11 cellular contexts compared by ENCODE assay signal in genomic region chr1:68112835-68113243, GRCh38.
DNase-seq lines count a peak whose midpoint lies in the region; ATAC-seq and TF ChIP-seq lines count a peak whose summit lies in the region.
"Had no signal": no experiment of that assay in that cellular context is flagged by ENCODE, and none has a peak within 500 bp of the region (broad histone marks: within the 10 kb centered on the region; RNA-seq: fewer than 3 reads in every experiment).

No MANE protein-coding gene starts in this region.

- CTCF ChIA-PET in activated CD4-positive, alpha-beta memory T cell treated with anti-CD3 and anti-CD28 coated beads for 36 hours (lab: Charles Lee) = no interaction called here

- H2BK12ac ChIP-seq in neuronal stem cell (ENCODE audit: low read length) = no peak overlapping the region

- H3K4me3 ChIP-seq in choroid plexus epithelial cell (ENCODE audit: low read depth, low read length) = no peak overlapping the region
- no peak overlapping the region for H3K4me3 ChIP-seq in neuronal stem cell (ENCODE audit: low read length in 2 of 2)

- H3K14ac ChIP-seq in neuronal stem cell (ENCODE audit: low read length) = no peak overlapping the region

- no peak overlapping the region for H3K23ac ChIP-seq in neuronal stem cell (ENCODE audit: low read depth, low read length, poor library complexity)

- no peaks in the 10 kb centered on the region for H3K27me3 Mint-ChIP-seq in activated CD4-positive, alpha-beta memory T cell treated with anti-CD3 and anti-CD28 coated beads for 36 hours

- H3K36me3 ChIP-seq in neuronal stem cell (replicated peaks in 1 of 2; ENCODE audit: control insufficient read depth in 2 of 2, insufficient read depth in 2 of 2, low read length in 2 of 2) = peaks cover 0 to 23% of the 10 kb centered on the region in 2 donors

- no peak overlapping the region for H3K9ac ChIP-seq in neuronal stem cell (ENCODE audit: low read depth, low read length, poor library complexity)
- H3K9ac ChIP-seq: parathyroid adenoma had no signal

- H3K4ac ChIP-seq in neuronal stem cell (ENCODE audit: low read length) = no peak overlapping the region

- no peak overlapping the region for H2BK120ac ChIP-seq in neuronal stem cell (ENCODE audit: low read depth, low read length)

- H4K91ac ChIP-seq in neuronal stem cell (ENCODE audit: low read depth, low read length, poor library complexity) = no peak overlapping the region

- no peaks in the 10 kb centered on the region for H3K79me1 ChIP-seq in neuronal stem cell (ENCODE audit: low read depth, low read length)

- peaks cover 1 to 5% of the 10 kb centered on the region in 2 donors for H3K4me1 ChIP-seq in neuronal stem cell (ENCODE audit: control insufficient read depth in 2 of 2, insufficient read depth in 1 of 2, low read depth in 1 of 2, low read length in 2 of 2)

- H3K18ac ChIP-seq in neuronal stem cell (ENCODE audit: low read length) = no peak overlapping the region

- peaks cover 6% of the 10 kb centered on the region for H3K4me1 Mint-ChIP-seq in activated CD4-positive, alpha-beta memory T cell treated with anti-CD3 and anti-CD28 coated beads for 36 hours (ENCODE audit: low read depth)

- no peak overlapping the region for H4K8ac ChIP-seq in neuronal stem cell (ENCODE audit: low read depth, low read length)

- no peak overlapping the region for H2AFZ ChIP-seq in neuronal stem cell (ENCODE audit: low read length)
- H2AFZ ChIP-seq: parathyroid adenoma had no signal

- H3K9me3 Mint-ChIP-seq in activated CD4-positive, alpha-beta memory T cell treated with anti-CD3 and anti-CD28 coated beads for 36 hours = no peaks in the 10 kb centered on the region
- H3K9me3 Mint-ChIP-seq: T-helper 1 cell treated with Interleukin-12 subunit alpha and Interleukin-12 subunit beta and Interleukin-4 antibody, amounts not matched to agents 30 μg/mL and 1 μg/mL, for 36 hours had no signal

- no peak overlapping the region for H3K27ac ChIP-seq in neuronal stem cell (replicated peaks; ENCODE audit: low read length)
- H3K27ac ChIP-seq: parathyroid adenoma had no signal

- H3K36me3 Mint-ChIP-seq in activated CD4-positive, alpha-beta memory T cell treated with anti-CD3 and anti-CD28 coated beads for 36 hours = no peaks in the 10 kb centered on the region

- DNase-seq in Ammon's horn (ENCODE audit: low spot score) = peak; percentile 82
- DNase-seq in NCI-H2029 treated with DMSO at 0.1 percent for 48 hours (lab: John Stamatoyannopoulos, UW) = peak; percentile 54
- DNase-seq in choroid plexus epithelial cell (ENCODE audit: low read depth) = peak; percentile 80
- DNase-seq in lung microvascular endothelial cell (ENCODE audit: low read depth in 2 of 2) = peak; percentile 43 to 93
- no peak for DNase-seq in neuronal stem cell (ENCODE audit: low spot score)
- no peak for DNase-seq in activated CD4-positive, alpha-beta memory T cell treated with anti-CD3 and anti-CD28 coated beads for 36 hours
- DNase-seq: stimulated activated naive CD4-positive, alpha-beta T cell treated with Interleukin-2 at 50 U/mL for 16 hours had no signal

- H3K27ac Mint-ChIP-seq in activated CD4-positive, alpha-beta memory T cell treated with anti-CD3 and anti-CD28 coated beads for 36 hours = no peak overlapping the region
- H3K27ac Mint-ChIP-seq: T-helper 1 cell treated with Interleukin-12 subunit alpha and Interleukin-12 subunit beta and Interleukin-4 antibody, amounts not matched to agents 30 μg/mL and 1 μg/mL, for 36 hours had no signal

- WGBS in neuronal stem cell (ENCODE audit: extremely low coverage in 2 of 2, insufficient read length in 2 of 2, insufficient replicate concordance in 1 of 2), 2 donors = no CpG with 5 or more reads among the region's 7 CpGs

- H2AK5ac ChIP-seq in neuronal stem cell (ENCODE audit: low read depth, low read length) = no peak overlapping the region

- H2BK5ac ChIP-seq in neuronal stem cell (ENCODE audit: low read length) = no peak overlapping the region

- no peaks in the 10 kb centered on the region for H3K27me3 ChIP-seq in neuronal stem cell (ENCODE audit: control insufficient read depth in 3 of 3, insufficient read depth in 3 of 3, low read depth in 1 of 3, low read length in 3 of 3)

- TF ChIP-seq CTCF in choroid plexus epithelial cell (conservative IDR thresholded peaks at IDR 0.05; ENCODE audit: low read depth, low read length) = no peak

- ATAC-seq in GM19351 (IDR thresholded peaks at IDR 0.05; ENCODE audit: unreplicated experiment) (no peak), HG02610 (IDR thresholded peaks at IDR 0.05; ENCODE audit: unreplicated experiment) (no peak)

- H3K9me3 ChIP-seq in neuronal stem cell (replicated peaks in 1 of 2; ENCODE audit: control insufficient read depth in 2 of 2, insufficient read depth in 1 of 2, low read depth in 1 of 2, low read length in 2 of 2) = peaks cover 0 to 17% of the 10 kb centered on the region in 2 donors

- H3K4me2 ChIP-seq in neuronal stem cell (ENCODE audit: insufficient read depth, low read length, poor library complexity, severe bottlenecking) = no peak overlapping the region

- POLR2A ChIA-PET in activated CD4-positive, alpha-beta memory T cell treated with anti-CD3 and anti-CD28 coated beads for 36 hours (lab: Charles Lee) = no interaction called here

- no peak overlapping the region for H3K4me3 Mint-ChIP-seq in activated CD4-positive, alpha-beta memory T cell treated with anti-CD3 and anti-CD28 coated beads for 36 hours
- H3K4me3 Mint-ChIP-seq: T-helper 1 cell treated with Interleukin-12 subunit alpha and Interleukin-12 subunit beta and Interleukin-4 antibody, amounts not matched to agents 30 μg/mL and 1 μg/mL, for 36 hours had no signal

- intact Hi-C loops in activated CD4-positive, alpha-beta memory T cell treated with anti-CD3 and anti-CD28 coated beads for 36 hours (cut with micrococcal nuclease) = loop anchor here (5.0 kb wide), 1 partner anchor 261 kb away; no protein-coding TSS in a partner anchor

- H2BK15ac ChIP-seq in neuronal stem cell (ENCODE audit: low read length) = no peak overlapping the region

Comparison
In these comparisons a context has a peak if more than half of its experiments do, and no peak if none do; other contexts are left out.
1. DNase-seq: peak in Ammon's horn (single experiment), NCI-H2029 treated with DMSO at 0.1 percent for 48 hours (single experiment), choroid plexus epithelial cell (single experiment) and lung microvascular endothelial cell (2 of 2); none in neuronal stem cell (single experiment) and activated CD4-positive, alpha-beta memory T cell treated with anti-CD3 and anti-CD28 coated beads for 36 hours (single experiment).